16 cellular contexts compared by ENCODE assay signal in the genomic region with DNA sequence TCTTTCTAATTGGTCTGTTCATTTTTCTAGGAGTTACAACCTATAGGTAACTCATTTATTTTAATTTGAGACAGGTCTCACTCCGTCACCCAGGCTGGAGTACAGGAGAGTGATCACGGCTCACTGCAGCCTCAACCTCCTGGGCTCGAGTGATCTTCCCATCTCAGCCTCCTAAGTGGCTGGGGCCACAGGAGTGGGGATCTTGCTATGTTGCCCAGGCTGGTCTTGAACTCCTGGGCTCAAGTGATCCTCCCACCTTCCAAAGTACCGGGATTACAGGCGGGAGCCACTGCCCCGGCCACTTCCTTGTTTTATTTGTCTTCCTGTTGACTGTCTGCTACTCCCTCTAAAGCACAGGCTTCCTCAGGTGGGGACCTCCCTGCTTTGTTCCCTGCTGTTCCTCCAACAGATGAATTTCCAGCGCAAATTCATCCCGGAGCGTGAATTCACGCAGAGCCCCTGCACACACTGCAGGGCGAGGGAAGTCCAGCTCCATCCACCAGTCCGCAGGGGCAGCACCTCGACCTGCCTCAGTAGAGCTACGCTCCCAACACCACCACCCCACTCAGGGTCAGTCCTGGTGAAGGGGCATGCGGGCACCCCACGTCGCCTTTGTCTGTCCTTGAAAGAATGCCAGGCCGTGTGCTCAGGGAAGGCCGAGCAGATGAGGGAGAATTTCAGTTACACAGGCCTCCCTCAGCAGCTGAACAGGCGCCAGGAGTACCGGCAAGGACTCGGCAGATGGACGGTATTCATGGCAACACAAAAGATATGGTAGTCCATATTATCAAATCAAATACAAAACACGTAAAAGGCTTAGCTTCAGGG. TPM values are rescaled to one million over a fixed set of nuclear protein-coding genes. Genes with fewer than 3 reads are reported as not detected.
DNase-seq lines count a peak whose midpoint lies in the region; ATAC-seq and TF ChIP-seq lines count a peak whose summit lies in the region.
"Had no signal": no experiment of that assay in that cellular context is flagged by ENCODE, and none has a peak within 500 bp of the region (broad histone marks: within the 10 kb centered on the region; RNA-seq: fewer than 3 reads in every experiment).

No MANE protein-coding gene starts in this region.

- H3K9me3 Mint-ChIP-seq in activated naive CD4-positive, alpha-beta T cell treated with anti-CD3 and anti-CD28 coated beads, Interleukin-2, amount 50 U/mL, for 72 hours = no peaks in the 10 kb centered on the region
- H3K9me3 Mint-ChIP-seq in brain = no peaks in the 10 kb centered on the region
- no peaks in the 10 kb centered on the region for H3K9me3 Mint-ChIP-seq in activated CD4-positive, alpha-beta T cell treated with anti-CD3 and anti-CD28 coated beads, Interleukin-2, amount 10 ng/mL, durations not matched to agents 7 days and 5 days
- H3K9me3 Mint-ChIP-seq: central memory CD8-positive, alpha-beta T cell had no signal

- no peaks in the 10 kb centered on the region for H3K27me3 Mint-ChIP-seq in brain
- H3K27me3 Mint-ChIP-seq in activated CD4-positive, alpha-beta T cell treated with anti-CD3 and anti-CD28 coated beads, Interleukin-2, amount 10 ng/mL, durations not matched to agents 7 days and 5 days = no peaks in the 10 kb centered on the region
- H3K27me3 Mint-ChIP-seq: central memory CD8-positive, alpha-beta T cell had no signal

- intact Hi-C loops in spleen (cut with DNase I; ENCODE audit: low total_unique reads) = no loop called here

- H3K9me3 ChIP-seq in spleen = no peaks in the 10 kb centered on the region
- H3K9me3 ChIP-seq: A549, psoas muscle, vagina had no signal

- CTCF ChIA-PET in activated CD4-positive, alpha-beta T cell treated with anti-CD3 and anti-CD28 coated beads, Interleukin-2, amount 10 ng/mL, durations not matched to agents 7 days and 5 days (lab: Charles Lee) = interaction anchor here (0.6 kb wide), 1 partner anchor 72 kb away, joined by 3 read pairs; no protein-coding TSS in a partner anchor

- H3K27ac Mint-ChIP-seq in activated naive CD4-positive, alpha-beta T cell treated with anti-CD3 and anti-CD28 coated beads, Interleukin-2, amount 50 U/mL, for 72 hours = peak overlapping the region; percentile 44 to 64
- peak overlapping the region; percentile 47 to 99 (median 94) for H3K27ac Mint-ChIP-seq in brain
- no peak overlapping the region for H3K27ac Mint-ChIP-seq in activated CD4-positive, alpha-beta T cell treated with anti-CD3 and anti-CD28 coated beads, Interleukin-2, amount 10 ng/mL, durations not matched to agents 7 days and 5 days

- no peak for DNase-seq in activated naive CD4-positive, alpha-beta T cell treated with anti-CD3 and anti-CD28 coated beads, Interleukin-2, amount 50 U/mL, for 72 hours (ENCODE audit: low spot score in 2 of 2)
- DNase-seq in activated naive CD4-positive, alpha-beta T cell (lab: John Stamatoyannopoulos, UW) = no peak
- DNase-seq in NCI-H345 (lab: John Stamatoyannopoulos, UW) = peak; percentile 57
- DNase-seq in spleen = no peak
- DNase-seq in GM03348 (ENCODE audit: low spot score) = no peak
- no peak for DNase-seq in NCI-H2227 treated with DMSO at 0.1 percent for 48 hours (lab: John Stamatoyannopoulos, UW)
- DNase-seq in activated CD4-positive, alpha-beta T cell treated with anti-CD3 and anti-CD28 coated beads, Interleukin-2, amount 10 ng/mL, durations not matched to agents 7 days and 5 days = no peak
- DNase-seq: activated naive CD4-positive, alpha-beta T cell treated with Interleukin-2 at 50 U/mL for 16 hours; psoas muscle; stimulated activated CD4-positive, alpha-beta T cell treated with anti-CD3 and anti-CD28 coated beads, Interleukin-2, amount 100 ng/mL, for 24 hours; stimulated activated naive CD4-positive, alpha-beta T cell; T-helper 1 cell had no signal

- peaks cover 37 to 86% (median 69%) of the 10 kb centered on the region in 6 donors for H3K4me1 ChIP-seq in spleen

- H3K36me3 Mint-ChIP-seq in activated naive CD4-positive, alpha-beta T cell treated with anti-CD3 and anti-CD28 coated beads, Interleukin-2, amount 50 U/mL, for 72 hours = peaks cover 0 to under 1% of the 10 kb centered on the region in 2 donors
- H3K36me3 Mint-ChIP-seq in brain = peaks cover 5% of the 10 kb centered on the region
- peaks cover 4% of the 10 kb centered on the region for H3K36me3 Mint-ChIP-seq in activated CD4-positive, alpha-beta T cell treated with anti-CD3 and anti-CD28 coated beads, Interleukin-2, amount 10 ng/mL, durations not matched to agents 7 days and 5 days (ENCODE audit: low read depth)

- ATAC-seq in activated naive CD4-positive, alpha-beta T cell treated with anti-CD3 and anti-CD28 coated beads, Interleukin-2, amount 50 U/mL, for 72 hours = no peak
- ATAC-seq: A549 had no signal

- POLR2A ChIA-PET in activated CD4-positive, alpha-beta T cell treated with anti-CD3 and anti-CD28 coated beads, Interleukin-2, amount 10 ng/mL, durations not matched to agents 7 days and 5 days (lab: Charles Lee) = no interaction called here

- no peaks in the 10 kb centered on the region for H3K27me3 ChIP-seq in spleen (replicated peaks in 1 of 7)
- H3K27me3 ChIP-seq: vagina had no signal

- TF ChIP-seq CTCF in brain (conservative IDR thresholded peaks at IDR 0.05) (no peak), spleen (IDR thresholded peaks at IDR 0.05 in 8 of 11, conservative IDR thresholded peaks at IDR 0.05 in 3 of 11) (no peak)

- peaks cover 0 to 49% (median 19%) of the 10 kb centered on the region in 6 donors for H3K36me3 ChIP-seq in spleen

- peaks cover 66% of the 10 kb centered on the region for H3K4me1 Mint-ChIP-seq in brain
- H3K4me1 Mint-ChIP-seq in activated CD4-positive, alpha-beta T cell treated with anti-CD3 and anti-CD28 coated beads, Interleukin-2, amount 10 ng/mL, durations not matched to agents 7 days and 5 days = peaks cover 26% of the 10 kb centered on the region

- 63 to 76% (median 73%) methylated on average over 24 of the region's 24 CpGs for WGBS in spleen, 5 donors

- peak overlapping the region in 2 of 5 experiments; percentile 65 to 69 for H3K4me3 Mint-ChIP-seq in brain
- H3K4me3 Mint-ChIP-seq in activated CD4-positive, alpha-beta T cell treated with anti-CD3 and anti-CD28 coated beads, Interleukin-2, amount 10 ng/mL, durations not matched to agents 7 days and 5 days = no peak overlapping the region
- H3K4me3 Mint-ChIP-seq: central memory CD8-positive, alpha-beta T cell had no signal

- peak overlapping the region in 7 of 8 donors; percentile 6 to 77 (median 45) for H3K27ac ChIP-seq in spleen
- H3K27ac ChIP-seq: A549, psoas muscle, vagina had no signal

- no peak for TF ChIP-seq POLR2A in spleen (IDR thresholded peaks at IDR 0.05)

- peak overlapping the region in 1 of 8 donors; percentile 28 for H3K4me3 ChIP-seq in spleen
- H3K4me3 ChIP-seq: A549, psoas muscle, vagina had no signal

RNA-seq across cellular contexts. Expression of gene QSOX2, which starts 6.3 kb away (rescaled TPM):
- 10 to 100 TPM; 24.1 to 26.2 TPM for total RNA-seq in activated naive CD4-positive, alpha-beta T cell treated with anti-CD3 and anti-CD28 coated beads, Interleukin-2, amount 50 U/mL, for 72 hours
- polyA plus RNA-seq in brain (ENCODE audit: insufficient read depth, low read depth, low replicate concordance) = 33.2 TPM
- total RNA-seq in spleen = 10 to 100 TPM; 13.2 to 20.3 (median 19.2) TPM
- polyA plus RNA-seq in spleen = 10 to 100 TPM; 12.3 to 15.3 (median 14.2) TPM
- 10 to 100 TPM; 13.7 to 14.0 TPM for total RNA-seq in activated CD4-positive, alpha-beta T cell treated with anti-CD3 and anti-CD28 coated beads, Interleukin-2, amount 10 ng/mL, durations not matched to agents 7 days and 5 days

RNA-seq across cellular contexts. Expression of gene LHX3, which starts 34.4 kb away (rescaled TPM):
- total RNA-seq in activated naive CD4-positive, alpha-beta T cell treated with anti-CD3 and anti-CD28 coated beads, Interleukin-2, amount 50 U/mL, for 72 hours = under 1 TPM; 0.08 to 0.11 TPM
- polyA plus RNA-seq in brain (ENCODE audit: insufficient read depth, low read depth, low replicate concordance) (1.6 TPM), spleen (not detected)
- not detected for total RNA-seq in spleen
- total RNA-seq in activated CD4-positive, alpha-beta T cell treated with anti-CD3 and anti-CD28 coated beads, Interleukin-2, amount 10 ng/mL, durations not matched to agents 7 days and 5 days = not detected
- total RNA-seq: psoas muscle, vagina had no signal
- polyA plus RNA-seq: psoas muscle had no signal
